Comparison of ENCODE assay signal across 8 cellular contexts in genomic region chr1:9766759-9767442, GRCh38.
DNase-seq lines count a peak whose midpoint lies in the region; ATAC-seq and TF ChIP-seq lines count a peak whose summit lies in the region.

No MANE protein-coding gene starts in this region.

- H3K27me3 ChIP-seq in RWPE2 (ENCODE audit: insufficient read depth, poor library complexity, severe bottlenecking) = no peaks in the 10 kb centered on the region

- ATAC-seq in RWPE2 (ENCODE audit: low read depth) (peak; percentile 94), HG02973 (IDR thresholded peaks at IDR 0.05; ENCODE audit: unreplicated experiment) (no peak), GM18519 (IDR thresholded peaks at IDR 0.05; ENCODE audit: low FRiP score, unreplicated experiment) (no peak), GM21717 (IDR thresholded peaks at IDR 0.05; ENCODE audit: unreplicated experiment) (no peak), GM18870 (IDR thresholded peaks at IDR 0.05; ENCODE audit: unreplicated experiment) (no peak)

- H3K4me1 ChIP-seq in RWPE2 (ENCODE audit: insufficient read depth, poor library complexity, severe bottlenecking) = peaks cover 27% of the 10 kb centered on the region

- H3K27ac ChIP-seq in RWPE2 (ENCODE audit: poor library complexity, severe bottlenecking) = peak overlapping the region; percentile 99

- DNase-seq in GM03348 (ENCODE audit: low spot score) = peak; percentile 93
- peak; percentile 91 for DNase-seq in RWPE2 (ENCODE audit: low spot score)
- peak; percentile 93 for DNase-seq in fibroblast of gingiva (ENCODE audit: low read depth)
- peak; percentile 96 for DNase-seq in skeletal muscle cell (ENCODE audit: low read depth)

- H3K4me3 ChIP-seq in RWPE2 (ENCODE audit: severe bottlenecking) (no peak overlapping the region), skeletal muscle cell (ENCODE audit: low read depth, low read length) (no peak overlapping the region)

- TF ChIP-seq CTCF in RWPE2 (IDR thresholded peaks at IDR 0.05; ENCODE audit: poor library complexity, severe bottlenecking) = no peak

- peaks cover 17% of the 10 kb centered on the region for H3K36me3 ChIP-seq in RWPE2 (ENCODE audit: low read depth)

- H3K9me3 ChIP-seq in RWPE2 (ENCODE audit: severe bottlenecking) = no peaks in the 10 kb centered on the region
